In the genomic region with DNA sequence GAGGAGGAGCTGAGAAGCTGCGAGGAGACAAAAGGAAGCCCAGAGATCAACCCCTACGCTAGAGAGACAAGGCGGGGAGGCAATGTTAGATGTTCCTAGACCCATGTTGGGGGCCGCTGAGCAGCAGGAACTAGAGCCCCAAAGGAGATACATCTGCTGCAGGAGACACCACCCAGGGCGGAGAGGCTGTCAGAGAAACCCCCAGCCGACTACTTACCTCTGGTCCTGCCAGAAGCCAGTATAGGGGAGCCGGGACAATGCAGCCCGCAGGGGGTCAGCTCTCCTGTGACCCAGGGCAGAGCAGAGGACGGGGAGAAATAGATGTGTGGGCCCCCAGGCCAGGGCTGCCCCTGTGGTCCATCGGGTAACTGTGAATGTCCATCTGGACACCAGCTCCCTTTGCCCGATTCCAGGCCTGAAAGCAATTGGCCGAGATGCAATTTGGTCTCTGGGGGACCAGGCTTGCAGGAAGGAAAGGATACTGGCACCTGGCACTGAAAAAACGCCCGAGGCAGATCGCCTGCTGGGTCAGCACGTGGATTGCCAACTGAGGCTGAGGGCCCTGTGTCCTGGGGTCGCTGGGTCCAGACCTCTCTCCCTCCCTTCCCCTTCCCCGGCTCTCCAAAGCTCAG, we compare ENCODE assay signal across 1 cellular context.
TF ChIP-seq lines count a peak whose summit lies in the region.

No MANE protein-coding gene starts in this region.

TF ChIP-seq in GM12878, 131 proteins besides CTCF, POLR2A, EP300 and RAD21:
- TF ChIP-seq HSF1 (IDR thresholded peaks at IDR 0.05; ENCODE audit: low read depth, low read length) (no peak), SUZ12 (IDR thresholded peaks at IDR 0.05; ENCODE audit: unreplicated experiment) (no peak), NR2C1 (IDR thresholded peaks at IDR 0.05) (no peak), E2F8 (IDR thresholded peaks at IDR 0.05; ENCODE audit: low read depth, partially characterized antibody) (no peak), SUPT20H (IDR thresholded peaks at IDR 0.05; ENCODE audit: borderline replicate concordance, control insufficient read depth, low read depth, low read length) (no peak), SIN3A (IDR thresholded peaks at IDR 0.05; ENCODE audit: low read depth, low read length) (no peak), NRF1 (conservative IDR thresholded peaks at IDR 0.05; ENCODE audit: low read depth, low read length) (no peak), ETV6 (conservative IDR thresholded peaks at IDR 0.05 in 1 of 2, IDR thresholded peaks at IDR 0.05 in 1 of 2; ENCODE audit: borderline replicate concordance in 1 of 2, low read depth in 1 of 2) (no peak), IRF3 (IDR thresholded peaks at IDR 0.05) (no peak), PBX3 (IDR thresholded peaks at IDR 0.05; ENCODE audit: insufficient replicate concordance, low read depth, low read length) (no peak), BCL3 (IDR thresholded peaks at IDR 0.05; ENCODE audit: borderline replicate concordance, insufficient read depth, low read depth, low read length, poor library complexity, severe bottlenecking) (no peak), TAF1 (IDR thresholded peaks at IDR 0.05; ENCODE audit: borderline replicate concordance, low read depth, low read length) (no peak), CREM (IDR thresholded peaks at IDR 0.05; ENCODE audit: low read depth) (no peak), RCOR1 (conservative IDR thresholded peaks at IDR 0.05; ENCODE audit: low read depth, low read length) (no peak), ELK1 (IDR thresholded peaks at IDR 0.05; ENCODE audit: low read depth, low read length) (no peak)
- TF ChIP-seq, protein P1, sequence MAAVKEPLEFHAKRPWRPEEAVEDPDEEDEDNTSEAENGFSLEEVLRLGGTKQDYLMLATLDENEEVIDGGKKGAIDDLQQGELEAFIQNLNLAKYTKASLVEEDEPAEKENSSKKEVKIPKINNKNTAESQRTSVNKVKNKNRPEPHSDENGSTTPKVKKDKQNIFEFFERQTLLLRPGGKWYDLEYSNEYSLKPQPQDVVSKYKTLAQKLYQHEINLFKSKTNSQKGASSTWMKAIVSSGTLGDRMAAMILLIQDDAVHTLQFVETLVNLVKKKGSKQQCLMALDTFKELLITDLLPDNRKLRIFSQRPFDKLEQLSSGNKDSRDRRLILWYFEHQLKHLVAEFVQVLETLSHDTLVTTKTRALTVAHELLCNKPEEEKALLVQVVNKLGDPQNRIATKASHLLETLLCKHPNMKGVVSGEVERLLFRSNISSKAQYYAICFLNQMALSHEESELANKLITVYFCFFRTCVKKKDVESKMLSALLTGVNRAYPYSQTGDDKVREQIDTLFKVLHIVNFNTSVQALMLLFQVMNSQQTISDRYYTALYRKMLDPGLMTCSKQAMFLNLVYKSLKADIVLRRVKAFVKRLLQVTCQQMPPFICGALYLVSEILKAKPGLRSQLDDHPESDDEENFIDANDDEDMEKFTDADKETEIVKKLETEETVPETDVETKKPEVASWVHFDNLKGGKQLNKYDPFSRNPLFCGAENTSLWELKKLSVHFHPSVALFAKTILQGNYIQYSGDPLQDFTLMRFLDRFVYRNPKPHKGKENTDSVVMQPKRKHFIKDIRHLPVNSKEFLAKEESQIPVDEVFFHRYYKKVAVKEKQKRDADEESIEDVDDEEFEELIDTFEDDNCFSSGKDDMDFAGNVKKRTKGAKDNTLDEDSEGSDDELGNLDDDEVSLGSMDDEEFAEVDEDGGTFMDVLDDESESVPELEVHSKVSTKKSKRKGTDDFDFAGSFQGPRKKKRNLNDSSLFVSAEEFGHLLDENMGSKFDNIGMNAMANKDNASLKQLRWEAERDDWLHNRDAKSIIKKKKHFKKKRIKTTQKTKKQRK (IDR thresholded peaks at IDR 0.05; ENCODE audit: low read depth, low read length): no peak
